Comparison of ENCODE assay signal across 33 cellular contexts in the genomic region with DNA sequence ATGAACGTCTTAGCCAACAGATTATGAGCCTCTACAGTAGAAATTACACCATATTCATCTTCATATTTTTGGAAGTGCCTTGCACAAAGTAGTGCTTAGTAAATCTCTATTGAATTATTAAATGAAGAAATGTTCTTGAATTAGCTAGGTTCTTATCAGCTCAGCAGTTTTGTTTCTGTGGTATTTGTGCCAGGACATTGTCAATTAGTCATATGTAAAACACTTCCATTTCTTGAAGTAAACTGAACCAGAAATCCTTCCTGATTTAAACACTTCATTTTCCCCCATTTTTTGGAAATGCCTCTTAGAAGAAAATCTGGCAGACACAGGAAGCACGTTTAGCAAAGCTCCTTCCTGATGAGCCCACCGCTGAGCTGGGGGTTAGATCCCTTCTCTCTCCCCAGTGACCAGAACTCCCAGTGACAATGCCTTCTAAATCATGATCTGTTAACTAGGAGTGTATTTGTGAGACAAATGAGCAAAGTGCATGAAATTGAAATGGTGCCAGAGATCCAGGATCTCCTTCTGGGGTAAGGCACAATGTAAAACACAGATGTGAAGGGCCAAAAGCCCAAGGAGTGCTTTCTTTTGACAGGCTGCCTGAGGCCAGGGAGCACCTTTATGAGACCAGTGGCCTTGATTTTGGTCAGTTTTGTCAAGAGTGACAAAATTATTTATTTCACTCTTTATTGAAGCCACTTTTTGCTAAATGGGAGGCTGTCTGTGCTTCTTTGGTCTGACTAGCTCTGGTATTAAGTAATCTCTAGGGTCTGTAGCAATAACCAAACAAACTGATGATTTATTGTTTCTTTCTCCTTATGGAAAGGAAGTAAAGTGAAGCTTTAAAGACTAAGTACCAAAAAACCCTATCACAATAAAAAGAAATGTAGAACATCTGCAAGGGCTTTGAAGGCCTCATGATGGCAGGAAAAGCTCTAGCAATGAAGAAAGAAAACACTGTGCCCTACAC. TPM values are rescaled to one million over a fixed set of nuclear protein-coding genes. Genes with fewer than 3 reads are reported as not detected.
DNase-seq lines count a peak whose midpoint lies in the region; ATAC-seq and TF ChIP-seq lines count a peak whose summit lies in the region.
"Had no signal": no experiment of that assay in that cellular context is flagged by ENCODE, and none has a peak within 500 bp of the region (broad histone marks: within the 10 kb centered on the region; RNA-seq: fewer than 3 reads in every experiment).

No MANE protein-coding gene starts in this region.

- POLR2A ChIA-PET in MCF 10A (lab: Yijun Ruan, JAX), result interaction anchor here (0.6 to 1.4 kb wide), 10 partner anchors 17 to 384 kb away, joined by 3 to 6 read pairs (median 4); partner anchors contain the start of gene UNC13B

- CTCF ChIA-PET in MCF 10A (lab: Yijun Ruan, JAX) (interaction anchor here (0.5 to 1.2 kb wide), 12 partner anchors 12 to 1471 kb away, joined by 3 to 5 read pairs (median 3); no protein-coding TSS in a partner anchor), mammary epithelial cell (lab: Charles Lee; ENCODE audit: low non-redundant PET) (no interaction called here)

- H3K36me3 ChIP-seq in mammary epithelial cell (ENCODE audit: insufficient read depth, low read length), result no peaks in the 10 kb centered on the region
- no peaks in the 10 kb centered on the region for H3K36me3 ChIP-seq in aorta (ENCODE audit: control insufficient read depth in 1 of 2, insufficient read depth in 2 of 2, low read length in 1 of 2)
- H3K36me3 ChIP-seq: HAP-1, stomach had no signal

- H3K4me1 ChIP-seq in mammary epithelial cell (ENCODE audit: insufficient read depth, low read length), result no peaks in the 10 kb centered on the region
- H3K4me1 ChIP-seq in aorta (ENCODE audit: control insufficient read depth in 1 of 2, insufficient read depth in 2 of 2, low read length in 2 of 2), result no peaks in the 10 kb centered on the region
- H3K4me1 ChIP-seq: foreskin keratinocyte, HAP-1 had no signal

- no peaks in the 10 kb centered on the region for H3K9me3 Mint-ChIP-seq in MCF 10A (ENCODE audit: unreplicated experiment)

- ATAC-seq in aorta (ENCODE audit: low FRiP score), result peak; percentile 22
- ATAC-seq: foreskin keratinocyte; GM12878; naive thymus-derived CD8-positive, alpha-beta T cell; Right ventricle myocardium inferior; T-cell had no signal

- H3K27ac ChIP-seq in mammary epithelial cell (ENCODE audit: insufficient read depth, low read depth, low read length), result no peak overlapping the region
- H3K27ac ChIP-seq in aorta (ENCODE audit: low read depth in 1 of 2, low read length in 2 of 2), result no peak overlapping the region
- H3K27ac ChIP-seq: 22Rv1, foreskin keratinocyte, HL-60 had no signal

- H3K36me3 Mint-ChIP-seq in MCF 10A (ENCODE audit: insufficient read depth, unreplicated experiment), result no peaks in the 10 kb centered on the region

- peak; percentile 63 for DNase-seq in MCF 10A (ENCODE audit: unreplicated experiment)
- DNase-seq in mammary epithelial cell, result no peak
- peak; percentile 93 for DNase-seq in amniotic epithelial cell (ENCODE audit: low read depth)
- peak; percentile 32 to 60 for DNase-seq in foreskin fibroblast
- DNase-seq in aorta, result no peak
- no peak for DNase-seq in NCI-H128 (lab: John Stamatoyannopoulos, UW; ENCODE audit: unreplicated experiment)
- no peak for DNase-seq in activated CD8-positive, alpha-beta memory T cell treated with anti-CD3 and anti-CD28 coated beads for 24 hours
- DNase-seq in COLO668 (lab: John Stamatoyannopoulos, UW; ENCODE audit: unreplicated experiment), result no peak
- DNase-seq: activated CD4-positive, alpha-beta T cell treated with anti-CD3 and anti-CD28 coated beads, Interleukin-2, amount 50 U/mL, for 1 hour; activated gamma-delta T cell treated with Interleukin-2 at 50 U/mL for 16 hours; amygdala; DMS 273 treated with DMSO at 0.1 percent for 48 hours; effector memory CD4-positive, alpha-beta T cell; foreskin keratinocyte; GF-D8; hippocampal formation; islet precursor cell; naive thymus-derived CD8-positive, alpha-beta T cell; NCI-H1048; NCI-H2029 treated with DMSO at 0.1 percent for 48 hours; NCI-H446 treated with DMSO at 0.1 percent for 48 hours; NK-92 treated with Interleukin-12 subunit alpha and Interleukin-12 subunit beta, amount 100 ng/mL, for 24 hours; posterior cingulate gyrus; stimulated activated CD4-positive, alpha-beta T cell treated with anti-CD3 and anti-CD28 coated beads, Interleukin-2, amount 100 ng/mL, for 24 hours; stomach; T-cell had no signal

- TF ChIP-seq CTCF in MCF 10A (IDR thresholded peaks at IDR 0.05; ENCODE audit: unreplicated experiment) (no peak), mammary epithelial cell (conservative IDR thresholded peaks at IDR 0.05 in 1 of 2, IDR thresholded peaks at IDR 0.05 in 1 of 2; ENCODE audit: extremely low read depth in 1 of 2, insufficient read depth in 1 of 2, low read depth in 1 of 2, low read length in 2 of 2) (no peak), foreskin fibroblast (IDR thresholded peaks at IDR 0.05; ENCODE audit: low read depth, low read length) (no peak)

- peak overlapping the region; percentile 78 for H3K27ac Mint-ChIP-seq in MCF 10A (ENCODE audit: low read depth, unreplicated experiment)
- H3K27ac Mint-ChIP-seq: naive thymus-derived CD8-positive, alpha-beta T cell; T-cell had no signal

- H3K4me2 ChIP-seq in mammary epithelial cell (ENCODE audit: insufficient read depth, low read depth, low read length), result no peak overlapping the region

- H3K9me3 ChIP-seq in mammary epithelial cell (replicated peaks; ENCODE audit: insufficient read depth, low read length) (no peaks in the 10 kb centered on the region), aorta (ENCODE audit: control insufficient read depth, low read length) (no peaks in the 10 kb centered on the region)
- H3K9me3 ChIP-seq: HAP-1 had no signal

- H3K79me2 ChIP-seq in mammary epithelial cell (ENCODE audit: insufficient read depth, low read length), result no peaks in the 10 kb centered on the region

- in situ Hi-C loops in mammary epithelial cell (cut with MboI; ENCODE audit: low sequenced_read_pairs in 2 of 2), result no loop called here

- H3K4me3 ChIP-seq in mammary epithelial cell (replicated peaks in 1 of 3; ENCODE audit: insufficient read depth in 1 of 3, low read depth in 2 of 3, low read length in 3 of 3), result no peak overlapping the region
- H3K4me3 ChIP-seq in foreskin fibroblast (ENCODE audit: low read depth in 1 of 2, low read length in 2 of 2), result no peak overlapping the region
- no peak overlapping the region for H3K4me3 ChIP-seq in aorta (ENCODE audit: low read length in 2 of 2)
- H3K4me3 ChIP-seq: GM12878, HAP-1, stomach had no signal

- intact Hi-C loops in MCF 10A (cut with micrococcal nuclease) (loop anchor here (10.0 kb wide), 1 partner anchor 60 kb away; no protein-coding TSS in a partner anchor), mammary epithelial cell (cut with micrococcal nuclease) (no loop called here), aorta (cut with DNase I) (no loop called here)

- H3K4me1 Mint-ChIP-seq in MCF 10A (ENCODE audit: insufficient read depth, unreplicated experiment), result peaks cover 35% of the 10 kb centered on the region
- H3K4me1 Mint-ChIP-seq: central memory CD8-positive, alpha-beta T cell; naive thymus-derived CD8-positive, alpha-beta T cell; T-cell had no signal

- no peaks in the 10 kb centered on the region for H3K27me3 Mint-ChIP-seq in MCF 10A (ENCODE audit: insufficient read depth, unreplicated experiment)

- 53% methylated on average over 3 of the region's 3 CpGs for WGBS in mammary epithelial cell (ENCODE audit: low coverage, missing lambda C conversion rate)
- WGBS in aorta, 2 donors, result 22 to 36% methylated on average over 3 of the region's 3 CpGs

- H3K27me3 ChIP-seq in mammary epithelial cell (ENCODE audit: insufficient read depth, low read length), result peaks cover 4% of the 10 kb centered on the region
- no peaks in the 10 kb centered on the region for H3K27me3 ChIP-seq in aorta (ENCODE audit: control insufficient read depth in 1 of 2, insufficient read depth in 2 of 2, low read length in 1 of 2)

- no peak overlapping the region for H3K9ac ChIP-seq in mammary epithelial cell (ENCODE audit: insufficient read depth, low read length)

- no peak overlapping the region for H3K4me3 Mint-ChIP-seq in MCF 10A (ENCODE audit: unreplicated experiment)
- H3K4me3 Mint-ChIP-seq: CD14-positive monocyte; central memory CD8-positive, alpha-beta T cell; naive thymus-derived CD8-positive, alpha-beta T cell; T-cell had no signal

- H2AFZ ChIP-seq in mammary epithelial cell (ENCODE audit: low read depth, low read length), result no peak overlapping the region

- dilution Hi-C loops in mammary epithelial cell (cut with HindIII; ENCODE audit: low sequenced_read_pairs), result loop anchor here (25.0 kb wide), 1 partner anchor 102 kb away; no protein-coding TSS in a partner anchor

- no TSS peak for BruUV-seq in MCF 10A (replicated peaks; lab: Mats Ljungman, UMichigan)
- BruUV-seq in mammary epithelial cell (replicated peaks; lab: Mats Ljungman, UMichigan), result no TSS peak

- H4K20me1 ChIP-seq in mammary epithelial cell (ENCODE audit: insufficient read depth, low read length), result no peaks in the 10 kb centered on the region

RNA-seq across cellular contexts. Expression of gene RUSC2, which starts 25.6 kb away (rescaled TPM):
- total RNA-seq in MCF 10A (2022) (27.8 and 30.5 TPM in 2 replicates), mammary epithelial cell (10 to 100 TPM; 27.3 to 30.0 TPM), aorta (100 to 1,000 TPM in 1 of 2 donors, 10 to 100 TPM in 1; 65.8 to 112 TPM)
- polyA plus RNA-seq in mammary epithelial cell (8.6 TPM), aorta (10 to 100 TPM; 11.0 to 58.3 TPM)
- polyA minus RNA-seq in mammary epithelial cell, result 14.2 TPM
- total RNA-seq: GM12878 had no signal
- polyA plus RNA-seq: GM12878 had no signal

Comparison
In these comparisons a context has a peak if more than half of its experiments do, and no peak if none do; other contexts are left out.
1. DNase-seq: peak in MCF 10A (single experiment), amniotic epithelial cell (single experiment) and foreskin fibroblast (2 of 2); none in mammary epithelial cell (single experiment), aorta (0 of 2), NCI-H128 (single experiment), activated CD8-positive, alpha-beta memory T cell treated with anti-CD3 and anti-CD28 coated beads for 24 hours (single experiment) and COLO668 (single experiment).